14 cellular contexts compared by ENCODE assay signal in genomic region chr1:53111073-53111556, GRCh38. TPM values are rescaled to one million over a fixed set of nuclear protein-coding genes. Genes with fewer than 3 reads are reported as not detected.
DNase-seq lines count a peak whose midpoint lies in the region; ATAC-seq, FAIRE-seq and TF ChIP-seq lines count a peak whose summit lies in the region.
"Had no signal": no experiment of that assay in that cellular context is flagged by ENCODE, and none has a peak within 500 bp of the region (broad histone marks: within the 10 kb centered on the region; RNA-seq: fewer than 3 reads in every experiment).

No MANE protein-coding gene starts in this region.

- peak overlapping the region; percentile 0 for H3K27ac Mint-ChIP-seq in stimulated activated naive CD8-positive, alpha-beta T cell treated with anti-CD3 and anti-CD28 coated beads, Interleukin-15, Interleukin-2, amounts not matched to agents 100 ng/mL and 50 ng/mL, for 24 hours

- TF ChIP-seq CTCF in bronchial epithelial cell (IDR thresholded peaks at IDR 0.05; ENCODE audit: insufficient read depth, low read length, severe bottlenecking) (no peak), lung (IDR thresholded peaks at IDR 0.05; ENCODE audit: control extremely low read depth, extremely low read depth) (no peak), vagina (IDR thresholded peaks at IDR 0.05) (no peak)

- H3K36me3 Mint-ChIP-seq in stimulated activated naive CD8-positive, alpha-beta T cell treated with anti-CD3 and anti-CD28 coated beads, Interleukin-15, Interleukin-2, amounts not matched to agents 100 ng/mL and 50 ng/mL, for 24 hours (ENCODE audit: low read depth): no peaks in the 10 kb centered on the region

- no peaks in the 10 kb centered on the region for H3K9me3 Mint-ChIP-seq in stimulated activated naive CD8-positive, alpha-beta T cell treated with anti-CD3 and anti-CD28 coated beads, Interleukin-15, Interleukin-2, amounts not matched to agents 100 ng/mL and 50 ng/mL, for 24 hours

- DNase-seq in stimulated activated naive CD8-positive, alpha-beta T cell treated with anti-CD3 and anti-CD28 coated beads, Interleukin-15, Interleukin-2, amounts not matched to agents 100 U/mL and 50 U/mL, for 24 hours: no peak
- DNase-seq in bronchial epithelial cell (ENCODE audit: low read depth) (no peak), lung (ENCODE audit: low spot score) (peak; percentile 42), vagina (ENCODE audit: extremely low spot score in 2 of 2) (no peak), NCI-H2227 (lab: John Stamatoyannopoulos, UW; ENCODE audit: unreplicated experiment) (no peak), SHP77 (lab: John Stamatoyannopoulos, UW) (no peak), sciatic nerve (ENCODE audit: low spot score) (no peak)
- DNase-seq: heart right ventricle, mesendoderm, MM.1S, right cardiac atrium had no signal

- ATAC-seq in stimulated activated naive CD8-positive, alpha-beta T cell treated with anti-CD3 and anti-CD28 coated beads, Interleukin-15, Interleukin-2, amounts not matched to agents 100 U/mL and 50 U/mL, for 24 hours: no peak
- ATAC-seq in lung (ENCODE audit: insufficient read depth, low FRiP score) (peak; percentile 28), sciatic nerve (no peak)

- intact Hi-C loops in vagina (cut with DNase I): no loop called here
- intact Hi-C loops in sciatic nerve (cut with DNase I): no loop called here

- H3K27ac ChIP-seq in lung (ENCODE audit: low read depth in 1 of 2, low read length in 1 of 2): no peak overlapping the region
- peak overlapping the region; percentile 86 for H3K27ac ChIP-seq in vagina

- no peaks in the 10 kb centered on the region for H3K27me3 ChIP-seq in bronchial epithelial cell (ENCODE audit: control insufficient read depth, insufficient read depth, low read length)
- H3K27me3 ChIP-seq in lung (ENCODE audit: control insufficient read depth, insufficient read depth): no peaks in the 10 kb centered on the region
- no peaks in the 10 kb centered on the region for H3K27me3 ChIP-seq in vagina
- H3K27me3 ChIP-seq: heart right ventricle had no signal

- peaks cover 0 to 4% of the 10 kb centered on the region in 2 donors for H3K9me3 ChIP-seq in lung (ENCODE audit: control insufficient read depth in 2 of 2, insufficient read depth in 1 of 2, low read length in 1 of 2)
- H3K9me3 ChIP-seq in vagina: no peaks in the 10 kb centered on the region

- no peak for TF ChIP-seq POLR2A in vagina (IDR thresholded peaks at IDR 0.05)

- peaks cover 21% of the 10 kb centered on the region for H3K4me1 Mint-ChIP-seq in stimulated activated naive CD8-positive, alpha-beta T cell treated with anti-CD3 and anti-CD28 coated beads, Interleukin-15, Interleukin-2, amounts not matched to agents 100 ng/mL and 50 ng/mL, for 24 hours (ENCODE audit: low read depth)

- H3K36me3 ChIP-seq in bronchial epithelial cell (ENCODE audit: control insufficient read depth, insufficient read depth, low read length) (no peaks in the 10 kb centered on the region), lung (ENCODE audit: control insufficient read depth in 2 of 2, insufficient read depth in 2 of 2, low read length in 2 of 2) (no peaks in the 10 kb centered on the region), vagina (no peaks in the 10 kb centered on the region)
- H3K36me3 ChIP-seq: heart right ventricle had no signal

- H3K27me3 Mint-ChIP-seq in stimulated activated naive CD8-positive, alpha-beta T cell treated with anti-CD3 and anti-CD28 coated beads, Interleukin-15, Interleukin-2, amounts not matched to agents 100 ng/mL and 50 ng/mL, for 24 hours: peaks cover 8% of the 10 kb centered on the region

- 63 to 78% methylated on average over 10 of the region's 10 CpGs for WGBS in lung, 2 donors

- FAIRE-seq in bronchial epithelial cell (lab: Jason Lieb, UNC): peak; percentile 18
- FAIRE-seq: colon, TTC549 had no signal

- H3K4me3 Mint-ChIP-seq in stimulated activated naive CD8-positive, alpha-beta T cell treated with anti-CD3 and anti-CD28 coated beads, Interleukin-15, Interleukin-2, amounts not matched to agents 100 ng/mL and 50 ng/mL, for 24 hours: no peak overlapping the region

- H3K4me1 ChIP-seq in lung (ENCODE audit: control insufficient read depth in 2 of 2, insufficient read depth in 2 of 2, low read length in 2 of 2): peaks cover 0 to 21% of the 10 kb centered on the region in 2 donors
- H3K4me1 ChIP-seq in vagina: peaks cover 41% of the 10 kb centered on the region

- H3K4me3 ChIP-seq in bronchial epithelial cell (ENCODE audit: low read depth, low read length) (no peak overlapping the region), lung (no peak overlapping the region), vagina (no peak overlapping the region)
- H3K4me3 ChIP-seq: heart right ventricle had no signal

RNA-seq across cellular contexts. Expression of gene SLC1A7, which starts 31.3 kb away (rescaled TPM):
- total RNA-seq in bronchial epithelial cell (not detected in 2 replicates), lung (under 1 TPM; 0.14 to 0.61 TPM), vagina (not detected), sciatic nerve (0.89 TPM)
- under 1 TPM; 0.14 to 0.81 TPM for polyA plus RNA-seq in lung

RNA-seq across cellular contexts. Expression of gene PODN, which starts 49.1 kb away (rescaled TPM):
- total RNA-seq in bronchial epithelial cell (0.53 TPM in 1 of 2 replicates, not detected in the other), lung (10 to 100 TPM; 12.9 to 40.9 TPM), vagina (207 TPM), sciatic nerve (222 TPM)
- 10 to 100 TPM; 16.4 to 27.0 TPM for polyA plus RNA-seq in lung
